ENCODE assay signal across 8 cellular contexts in the genomic region with DNA sequence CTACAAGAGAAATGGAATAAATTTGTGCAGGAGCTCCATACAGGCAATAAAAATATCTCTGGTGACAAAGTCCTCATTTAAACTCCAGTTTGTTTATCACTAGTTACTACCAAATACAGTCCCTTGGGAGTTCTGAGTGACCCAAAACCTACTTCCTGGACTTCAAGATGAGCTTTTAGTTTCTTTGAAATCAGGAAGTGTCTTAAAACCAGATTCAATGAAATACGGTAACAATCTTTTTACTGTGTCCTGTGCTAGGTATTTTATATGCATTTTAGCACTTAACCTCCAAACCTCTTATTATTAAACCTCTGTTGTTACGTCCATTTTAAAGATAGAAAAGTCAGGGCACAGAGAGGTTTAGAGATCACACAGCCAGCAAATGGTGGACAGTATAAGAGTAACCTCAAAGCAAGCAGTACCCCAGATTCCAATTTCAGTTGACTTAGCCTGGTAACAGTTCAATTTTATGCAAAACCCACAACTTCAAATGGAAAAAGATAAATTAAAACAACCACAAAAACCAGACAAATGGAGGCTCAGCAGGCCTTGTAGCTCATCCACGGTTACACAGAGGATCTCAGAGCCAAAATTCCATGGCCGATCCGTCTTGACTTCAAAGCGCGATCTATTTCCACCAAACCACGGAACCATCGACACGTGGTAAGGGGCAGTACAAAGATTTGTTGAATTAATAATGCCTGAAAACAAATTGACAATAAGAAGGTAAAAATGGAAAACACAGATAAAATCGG. TPM values are rescaled to one million over a fixed set of nuclear protein-coding genes. Genes with fewer than 3 reads are reported as not detected.
A peak's percentile ranks its signal among the peaks of the same experiment; 100 is the strongest.
DNase-seq lines count a peak whose midpoint lies in the region; ATAC-seq, FAIRE-seq and TF ChIP-seq lines count a peak whose summit lies in the region.

No MANE protein-coding gene starts in this region.

- H2AFZ ChIP-seq in astrocyte (ENCODE audit: low read depth, low read length): peak overlapping the region; percentile 78
- H2AFZ ChIP-seq in keratinocyte (ENCODE audit: control insufficient read depth, low read length): peak overlapping the region; percentile 23

- H3K27ac Mint-ChIP-seq in astrocyte (ENCODE audit: unreplicated experiment): peak overlapping the region; percentile 99

- FAIRE-seq in astrocyte (lab: Jason Lieb, UNC) (no peak), keratinocyte (lab: Jason Lieb, UNC) (no peak)

- H3K27ac ChIP-seq in astrocyte (ENCODE audit: low read depth, low read length): peak overlapping the region; percentile 95
- H3K27ac ChIP-seq in keratinocyte (ENCODE audit: control insufficient read depth, insufficient read depth, low read length): peak overlapping the region; percentile 98

- H3K9me3 Mint-ChIP-seq in astrocyte (ENCODE audit: unreplicated experiment): no peaks in the 10 kb centered on the region

- peak overlapping the region; percentile 93 for H3K9ac ChIP-seq in NT2/D1 (ENCODE audit: insufficient read length, low read depth)
- H3K9ac ChIP-seq in astrocyte (ENCODE audit: low read length): peak overlapping the region; percentile 97
- peak overlapping the region; percentile 97 for H3K9ac ChIP-seq in keratinocyte (ENCODE audit: control insufficient read depth, extremely low read depth, insufficient read depth, low read length)

- peak overlapping the region; percentile 66 for H3K4me3 ChIP-seq in NT2/D1 (ENCODE audit: insufficient read length, low read depth)
- H3K4me3 ChIP-seq in astrocyte (ENCODE audit: insufficient read depth, low read depth, low read length): peak overlapping the region; percentile 81
- peak overlapping the region; percentile 92 to 99 (median 97) for H3K4me3 ChIP-seq in keratinocyte (ENCODE audit: control insufficient read depth in 2 of 3, extremely low read depth in 1 of 3, insufficient read depth in 2 of 3, low read depth in 1 of 3, low read length in 3 of 3)

- peaks cover 8% of the 10 kb centered on the region for H3K4me1 Mint-ChIP-seq in astrocyte (ENCODE audit: low read depth, unreplicated experiment)

- H3K79me2 ChIP-seq in astrocyte (ENCODE audit: insufficient read depth, low read length): peaks cover 83% of the 10 kb centered on the region
- H3K79me2 ChIP-seq in keratinocyte (ENCODE audit: control insufficient read depth, insufficient read depth, low read length): peaks cover 83% of the 10 kb centered on the region

- ATAC-seq in stimulated activated naive CD8-positive, alpha-beta T cell treated with anti-CD3 and anti-CD28 coated beads, Interleukin-15, Interleukin-2, amounts not matched to agents 100 U/mL and 50 U/mL, for 24 hours: no peak
- no peak for ATAC-seq in GM18870 (IDR thresholded peaks at IDR 0.05; ENCODE audit: unreplicated experiment)
- ATAC-seq in HG03025 (IDR thresholded peaks at IDR 0.05; ENCODE audit: low FRiP score, unreplicated experiment): no peak

- TF ChIP-seq CTCF in astrocyte (IDR thresholded peaks at IDR 0.05; ENCODE audit: insufficient read depth, low read depth, low read length) (no peak), keratinocyte (optimal IDR thresholded peaks at IDR 0.05 in 1 of 3, IDR thresholded peaks at IDR 0.05 in 1 of 3, conservative IDR thresholded peaks at IDR 0.05 in 1 of 3; ENCODE audit: extremely low read depth in 1 of 3, insufficient read depth in 2 of 3, low read length in 3 of 3) (no peak)

- no peaks in the 10 kb centered on the region for H3K4me1 ChIP-seq in NT2/D1 (ENCODE audit: insufficient read depth, insufficient read length)
- H3K4me1 ChIP-seq in astrocyte (ENCODE audit: insufficient read depth, low read length): peaks cover 23% of the 10 kb centered on the region
- H3K4me1 ChIP-seq in keratinocyte (ENCODE audit: control insufficient read depth, extremely low read depth, insufficient read depth, low read length): peaks cover 6% of the 10 kb centered on the region

- H3K4me2 ChIP-seq in astrocyte (ENCODE audit: low read length): peak overlapping the region; percentile 90
- H3K4me2 ChIP-seq in keratinocyte (ENCODE audit: control insufficient read depth, extremely low read depth, insufficient read depth, low read depth, low read length): peak overlapping the region; percentile 89

- peak overlapping the region; percentile 100 for H3K4me3 Mint-ChIP-seq in astrocyte (ENCODE audit: unreplicated experiment)

- peaks cover 34% of the 10 kb centered on the region for H3K36me3 ChIP-seq in NT2/D1 (ENCODE audit: insufficient read depth, insufficient read length, low read length)
- H3K36me3 ChIP-seq in astrocyte (ENCODE audit: insufficient read depth, low read length): no peaks in the 10 kb centered on the region
- H3K36me3 ChIP-seq in keratinocyte (ENCODE audit: control insufficient read depth in 2 of 2, extremely low read depth in 1 of 2, insufficient read depth in 2 of 2, low read length in 2 of 2): peaks cover 2 to 7% of the 10 kb centered on the region in 2 experiments

- dilution Hi-C loops in keratinocyte (cut with MboI; ENCODE audit: extremely low pct_ligation_motif_present, low sequenced_read_pairs): no loop called here

- H3K27me3 Mint-ChIP-seq in astrocyte (ENCODE audit: low read depth, unreplicated experiment): no peaks in the 10 kb centered on the region

- H3K9me3 ChIP-seq in NT2/D1 (ENCODE audit: insufficient read depth, low read length) (no peaks in the 10 kb centered on the region), astrocyte (ENCODE audit: insufficient read depth, low read depth, low read length) (no peaks in the 10 kb centered on the region), keratinocyte (ENCODE audit: control insufficient read depth, low read depth, low read length) (no peaks in the 10 kb centered on the region)

- H3K9me1 ChIP-seq in keratinocyte (ENCODE audit: control insufficient read depth, extremely low read depth, insufficient read depth, low read length): no peaks in the 10 kb centered on the region

- no peaks in the 10 kb centered on the region for H3K27me3 ChIP-seq in NT2/D1 (ENCODE audit: insufficient read depth, insufficient read length)
- H3K27me3 ChIP-seq in astrocyte (ENCODE audit: insufficient read depth, low read length): no peaks in the 10 kb centered on the region
- no peaks in the 10 kb centered on the region for H3K27me3 ChIP-seq in keratinocyte (ENCODE audit: control insufficient read depth, extremely low read depth, insufficient read depth, low read length)

- DNase-seq in NCI-H510A treated with DMSO at 0.1 percent for 48 hours (lab: John Stamatoyannopoulos, UW) (peak; percentile 43), NCI-H510A (lab: John Stamatoyannopoulos, UW) (no peak), NT2/D1 (ENCODE audit: low read depth, low spot score) (no peak), astrocyte (ENCODE audit: low read depth) (peak; percentile 50), keratinocyte (ENCODE audit: low read depth, low spot score) (no peak)
- peak; percentile 30 for DNase-seq in stimulated activated naive CD8-positive, alpha-beta T cell treated with anti-CD3 and anti-CD28 coated beads, Interleukin-15, Interleukin-2, amounts not matched to agents 100 U/mL and 50 U/mL, for 24 hours

- H3K36me3 Mint-ChIP-seq in astrocyte (ENCODE audit: low read depth, unreplicated experiment): peaks cover 8% of the 10 kb centered on the region

- H4K20me1 ChIP-seq in astrocyte (ENCODE audit: insufficient read depth, low read length): peaks cover 34% of the 10 kb centered on the region
- no peaks in the 10 kb centered on the region for H4K20me1 ChIP-seq in keratinocyte (ENCODE audit: control insufficient read depth, extremely low read depth, insufficient read depth, low read length)

RNA-seq across cellular contexts. Expression of a gene that starts 1.3 kb away (rescaled TPM):
- total RNA-seq in astrocyte: 90.8 and 105 TPM in 2 replicates
- 75.9 to 111 TPM (median 95.1 TPM) in 3 replicates for polyA plus RNA-seq in keratinocyte
- 45.0 TPM for polyA plus RNA-seq in keratinocyte (2011; ENCODE audit: low read depth)
- polyA plus RNA-seq in keratinocyte (2011; cell fraction: cytosol; rRNA removed): 70.6 and 146 TPM in 2 replicates
- 45.6 and 50.4 TPM in 2 replicates for polyA plus RNA-seq in keratinocyte (2011; cell fraction: nucleus; rRNA removed)
- polyA plus RNA-seq in keratinocyte (2012; ENCODE audit: low replicate concordance): 60.5 and 86.0 TPM in 2 replicates
- polyA minus RNA-seq in keratinocyte: 37.2 to 92.6 TPM (median 66.0 TPM) in 3 replicates
- polyA minus RNA-seq in keratinocyte (2011; cell fraction: cytosol; rRNA and poly(A)+ RNA removed): 33.4 TPM
- 11.4 and 38.1 TPM in 2 replicates for polyA minus RNA-seq in keratinocyte (2011; cell fraction: nucleus; rRNA and poly(A)+ RNA removed)

Comparison
In these comparisons a context has a peak if more than half of its experiments do, and no peak if none do; other contexts are left out.
1. DNase-seq: peak in NCI-H510A treated with DMSO at 0.1 percent for 48 hours (single experiment), astrocyte (single experiment) and stimulated activated naive CD8-positive, alpha-beta T cell treated with anti-CD3 and anti-CD28 coated beads, Interleukin-15, Interleukin-2, amounts not matched to agents 100 U/mL and 50 U/mL, for 24 hours (single experiment); none in NCI-H510A (single experiment), NT2/D1 (single experiment) and keratinocyte (single experiment).
2. Peak in every context shown above with its lines, with median percentiles within 50 percentile points of each other: H3K4me3 ChIP-seq and H3K9ac ChIP-seq.